Comparison of ENCODE assay signal across 1 cellular context in the genomic region with DNA sequence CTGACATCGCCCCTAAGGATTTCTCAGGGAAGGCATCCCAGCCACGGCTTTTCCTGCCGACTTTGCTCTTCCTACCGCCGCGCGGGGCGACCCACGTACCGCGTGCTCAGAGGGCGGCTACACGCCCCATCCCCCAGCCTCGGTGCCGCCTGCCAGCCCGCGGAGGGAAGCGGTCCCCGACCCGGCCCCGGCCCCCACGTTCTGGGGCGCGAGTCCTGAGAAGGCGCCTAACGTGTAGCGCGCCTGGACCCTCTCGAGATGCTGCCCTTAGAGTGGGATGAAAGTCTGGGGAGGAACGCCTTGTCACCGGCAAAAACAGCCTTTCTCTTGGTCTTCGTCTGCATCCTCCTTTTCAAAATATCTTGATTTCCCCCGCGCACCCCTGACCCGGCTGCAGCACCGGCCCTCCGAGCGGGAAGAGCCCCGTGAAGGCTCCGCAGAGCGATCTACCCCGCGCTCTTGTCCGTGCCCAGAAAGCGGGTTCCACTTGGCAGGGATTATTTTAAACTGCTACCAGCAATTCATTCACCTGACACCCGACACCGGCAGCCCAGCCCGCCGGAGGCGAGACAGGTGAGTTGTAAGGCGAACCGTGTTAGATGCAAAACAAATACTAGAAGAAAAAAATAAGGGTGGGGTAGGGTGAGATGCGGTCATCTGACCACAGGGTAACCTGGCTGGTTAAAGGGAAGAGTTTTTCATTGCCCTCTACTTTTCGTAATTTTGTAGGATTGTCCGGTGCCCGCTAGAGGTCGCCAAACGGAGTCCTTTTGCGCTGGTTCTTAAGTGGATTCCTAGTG.
TF ChIP-seq lines count a peak whose summit lies in the region.

No MANE protein-coding gene starts in this region.

TF ChIP-seq in HepG2, 621 proteins besides CTCF, POLR2A, EP300 and RAD21 (continued from another document and continues in another):
- TF ChIP-seq, protein P1, sequence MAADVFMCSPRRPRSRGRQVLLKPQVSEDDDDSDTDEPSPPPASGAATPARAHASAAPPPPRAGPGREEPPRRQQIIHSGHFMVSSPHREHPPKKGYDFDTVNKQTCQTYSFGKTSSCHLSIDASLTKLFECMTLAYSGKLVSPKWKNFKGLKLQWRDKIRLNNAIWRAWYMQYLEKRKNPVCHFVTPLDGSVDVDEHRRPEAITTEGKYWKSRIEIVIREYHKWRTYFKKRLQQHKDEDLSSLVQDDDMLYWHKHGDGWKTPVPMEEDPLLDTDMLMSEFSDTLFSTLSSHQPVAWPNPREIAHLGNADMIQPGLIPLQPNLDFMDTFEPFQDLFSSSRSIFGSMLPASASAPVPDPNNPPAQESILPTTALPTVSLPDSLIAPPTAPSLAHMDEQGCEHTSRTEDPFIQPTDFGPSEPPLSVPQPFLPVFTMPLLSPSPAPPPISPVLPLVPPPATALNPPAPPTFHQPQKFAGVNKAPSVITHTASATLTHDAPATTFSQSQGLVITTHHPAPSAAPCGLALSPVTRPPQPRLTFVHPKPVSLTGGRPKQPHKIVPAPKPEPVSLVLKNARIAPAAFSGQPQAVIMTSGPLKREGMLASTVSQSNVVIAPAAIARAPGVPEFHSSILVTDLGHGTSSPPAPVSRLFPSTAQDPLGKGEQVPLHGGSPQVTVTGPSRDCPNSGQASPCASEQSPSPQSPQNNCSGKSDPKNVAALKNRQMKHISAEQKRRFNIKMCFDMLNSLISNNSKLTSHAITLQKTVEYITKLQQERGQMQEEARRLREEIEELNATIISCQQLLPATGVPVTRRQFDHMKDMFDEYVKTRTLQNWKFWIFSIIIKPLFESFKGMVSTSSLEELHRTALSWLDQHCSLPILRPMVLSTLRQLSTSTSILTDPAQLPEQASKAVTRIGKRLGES (CRISPR knock-in tag; IDR thresholded peaks at IDR 0.05; ENCODE audit: borderline replicate concordance), result no peak
- TF ChIP-seq MAF1 (CRISPR knock-in tag; IDR thresholded peaks at IDR 0.05; ENCODE audit: borderline replicate concordance) (no peak; the same call in 1 of the 2 replicates), ETV5 (CRISPR knock-in tag; IDR thresholded peaks at IDR 0.05; ENCODE audit: borderline replicate concordance) (0 out of 2 replicates have a peak, but pooled peaks have one; percentile 7), NFKBIZ (CRISPR knock-in tag; IDR thresholded peaks at IDR 0.05) (no peak), ZNF672 (CRISPR knock-in tag; IDR thresholded peaks at IDR 0.05) (no peak), ZNF644 (CRISPR knock-in tag; IDR thresholded peaks at IDR 0.05; ENCODE audit: low read depth) (no peak), KLF16 (CRISPR knock-in tag; IDR thresholded peaks at IDR 0.05) (peak; percentile 1 to 33; a peak in 1 of 4 replicates), HNRNPUL1 (IDR thresholded peaks at IDR 0.05; ENCODE audit: low read depth, low read length) (no peak), MEIS1 (CRISPR knock-in tag; IDR thresholded peaks at IDR 0.05; ENCODE audit: borderline replicate concordance) (0 out of 2 replicates have a peak, but pooled peaks have one; percentile 61), SNAPC2 (CRISPR knock-in tag; IDR thresholded peaks at IDR 0.05) (no peak), ZNF7 (CRISPR knock-in tag; IDR thresholded peaks at IDR 0.05) (no peak), SAFB2 (CRISPR knock-in tag; IDR thresholded peaks at IDR 0.05; ENCODE audit: borderline replicate concordance, low read depth) (no peak; the same call in 1 of the 2 replicates), RBAK (CRISPR knock-in tag; IDR thresholded peaks at IDR 0.05) (no peak), POLR2AphosphoS5 (IDR thresholded peaks at IDR 0.05; ENCODE audit: low read depth, low read length) (0 out of 2 replicates have a peak, but pooled peaks have one; percentile 22), FOXA3 (CRISPR knock-in tag; IDR thresholded peaks at IDR 0.05) (peak; percentile 9; the same call in 1 of the 2 replicates), PRMT3 (CRISPR knock-in tag; IDR thresholded peaks at IDR 0.05; ENCODE audit: borderline replicate concordance, low read depth) (no peak), ZNF747 (CRISPR knock-in tag; IDR thresholded peaks at IDR 0.05; ENCODE audit: borderline replicate concordance) (0 out of 2 replicates have a peak, but pooled peaks have one; percentile 61), TRIM24 (CRISPR knock-in tag; IDR thresholded peaks at IDR 0.05) (no peak), ZNF335 (CRISPR knock-in tag; IDR thresholded peaks at IDR 0.05) (no peak), ZNF326 (CRISPR knock-in tag; IDR thresholded peaks at IDR 0.05; ENCODE audit: borderline replicate concordance) (no peak), XBP1 (CRISPR knock-in tag; IDR thresholded peaks at IDR 0.05) (no peak), BRCA1 (CRISPR knock-in tag; IDR thresholded peaks at IDR 0.05) (no peak), ZNF337 (CRISPR knock-in tag; IDR thresholded peaks at IDR 0.05; ENCODE audit: borderline replicate concordance, low read depth) (no peak)
- TF ChIP-seq, protein P2, sequence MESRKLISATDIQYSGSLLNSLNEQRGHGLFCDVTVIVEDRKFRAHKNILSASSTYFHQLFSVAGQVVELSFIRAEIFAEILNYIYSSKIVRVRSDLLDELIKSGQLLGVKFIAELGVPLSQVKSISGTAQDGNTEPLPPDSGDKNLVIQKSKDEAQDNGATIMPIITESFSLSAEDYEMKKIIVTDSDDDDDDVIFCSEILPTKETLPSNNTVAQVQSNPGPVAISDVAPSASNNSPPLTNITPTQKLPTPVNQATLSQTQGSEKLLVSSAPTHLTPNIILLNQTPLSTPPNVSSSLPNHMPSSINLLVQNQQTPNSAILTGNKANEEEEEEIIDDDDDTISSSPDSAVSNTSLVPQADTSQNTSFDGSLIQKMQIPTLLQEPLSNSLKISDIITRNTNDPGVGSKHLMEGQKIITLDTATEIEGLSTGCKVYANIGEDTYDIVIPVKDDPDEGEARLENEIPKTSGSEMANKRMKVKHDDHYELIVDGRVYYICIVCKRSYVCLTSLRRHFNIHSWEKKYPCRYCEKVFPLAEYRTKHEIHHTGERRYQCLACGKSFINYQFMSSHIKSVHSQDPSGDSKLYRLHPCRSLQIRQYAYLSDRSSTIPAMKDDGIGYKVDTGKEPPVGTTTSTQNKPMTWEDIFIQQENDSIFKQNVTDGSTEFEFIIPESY (CRISPR knock-in tag; IDR thresholded peaks at IDR 0.05), result 0 out of 2 replicates have a peak, but pooled peaks have one; percentile 44
- TF ChIP-seq, protein P3, sequence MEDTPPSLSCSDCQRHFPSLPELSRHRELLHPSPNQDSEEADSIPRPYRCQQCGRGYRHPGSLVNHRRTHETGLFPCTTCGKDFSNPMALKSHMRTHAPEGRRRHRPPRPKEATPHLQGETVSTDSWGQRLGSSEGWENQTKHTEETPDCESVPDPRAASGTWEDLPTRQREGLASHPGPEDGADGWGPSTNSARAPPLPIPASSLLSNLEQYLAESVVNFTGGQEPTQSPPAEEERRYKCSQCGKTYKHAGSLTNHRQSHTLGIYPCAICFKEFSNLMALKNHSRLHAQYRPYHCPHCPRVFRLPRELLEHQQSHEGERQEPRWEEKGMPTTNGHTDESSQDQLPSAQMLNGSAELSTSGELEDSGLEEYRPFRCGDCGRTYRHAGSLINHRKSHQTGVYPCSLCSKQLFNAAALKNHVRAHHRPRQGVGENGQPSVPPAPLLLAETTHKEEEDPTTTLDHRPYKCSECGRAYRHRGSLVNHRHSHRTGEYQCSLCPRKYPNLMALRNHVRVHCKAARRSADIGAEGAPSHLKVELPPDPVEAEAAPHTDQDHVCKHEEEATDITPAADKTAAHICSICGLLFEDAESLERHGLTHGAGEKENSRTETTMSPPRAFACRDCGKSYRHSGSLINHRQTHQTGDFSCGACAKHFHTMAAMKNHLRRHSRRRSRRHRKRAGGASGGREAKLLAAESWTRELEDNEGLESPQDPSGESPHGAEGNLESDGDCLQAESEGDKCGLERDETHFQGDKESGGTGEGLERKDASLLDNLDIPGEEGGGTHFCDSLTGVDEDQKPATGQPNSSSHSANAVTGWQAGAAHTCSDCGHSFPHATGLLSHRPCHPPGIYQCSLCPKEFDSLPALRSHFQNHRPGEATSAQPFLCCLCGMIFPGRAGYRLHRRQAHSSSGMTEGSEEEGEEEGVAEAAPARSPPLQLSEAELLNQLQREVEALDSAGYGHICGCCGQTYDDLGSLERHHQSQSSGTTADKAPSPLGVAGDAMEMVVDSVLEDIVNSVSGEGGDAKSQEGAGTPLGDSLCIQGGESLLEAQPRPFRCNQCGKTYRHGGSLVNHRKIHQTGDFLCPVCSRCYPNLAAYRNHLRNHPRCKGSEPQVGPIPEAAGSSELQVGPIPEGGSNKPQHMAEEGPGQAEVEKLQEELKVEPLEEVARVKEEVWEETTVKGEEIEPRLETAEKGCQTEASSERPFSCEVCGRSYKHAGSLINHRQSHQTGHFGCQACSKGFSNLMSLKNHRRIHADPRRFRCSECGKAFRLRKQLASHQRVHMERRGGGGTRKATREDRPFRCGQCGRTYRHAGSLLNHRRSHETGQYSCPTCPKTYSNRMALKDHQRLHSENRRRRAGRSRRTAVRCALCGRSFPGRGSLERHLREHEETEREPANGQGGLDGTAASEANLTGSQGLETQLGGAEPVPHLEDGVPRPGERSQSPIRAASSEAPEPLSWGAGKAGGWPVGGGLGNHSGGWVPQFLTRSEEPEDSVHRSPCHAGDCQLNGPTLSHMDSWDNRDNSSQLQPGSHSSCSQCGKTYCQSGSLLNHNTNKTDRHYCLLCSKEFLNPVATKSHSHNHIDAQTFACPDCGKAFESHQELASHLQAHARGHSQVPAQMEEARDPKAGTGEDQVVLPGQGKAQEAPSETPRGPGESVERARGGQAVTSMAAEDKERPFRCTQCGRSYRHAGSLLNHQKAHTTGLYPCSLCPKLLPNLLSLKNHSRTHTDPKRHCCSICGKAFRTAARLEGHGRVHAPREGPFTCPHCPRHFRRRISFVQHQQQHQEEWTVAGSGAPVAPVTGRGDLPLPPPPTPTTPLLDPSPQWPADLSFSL (CRISPR knock-in tag; IDR thresholded peaks at IDR 0.05), result no peak
- TF ChIP-seq, protein P4, sequence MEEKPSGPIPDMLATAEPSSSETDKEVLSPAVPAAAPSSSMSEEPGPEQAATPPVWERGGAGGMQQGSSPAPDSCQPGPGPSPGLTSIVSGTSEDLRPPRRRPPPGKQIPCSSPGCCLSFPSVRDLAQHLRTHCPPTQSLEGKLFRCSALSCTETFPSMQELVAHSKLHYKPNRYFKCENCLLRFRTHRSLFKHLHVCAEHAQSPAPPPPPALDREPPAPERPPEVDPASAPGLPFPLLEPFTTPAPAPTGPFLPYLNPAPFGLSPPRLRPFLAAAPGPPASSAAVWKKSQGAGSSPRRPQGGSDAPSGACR (CRISPR knock-in tag; IDR thresholded peaks at IDR 0.05), result peak; percentile 21; the same call in 1 of the 2 replicates
- TF ChIP-seq, protein P5, sequence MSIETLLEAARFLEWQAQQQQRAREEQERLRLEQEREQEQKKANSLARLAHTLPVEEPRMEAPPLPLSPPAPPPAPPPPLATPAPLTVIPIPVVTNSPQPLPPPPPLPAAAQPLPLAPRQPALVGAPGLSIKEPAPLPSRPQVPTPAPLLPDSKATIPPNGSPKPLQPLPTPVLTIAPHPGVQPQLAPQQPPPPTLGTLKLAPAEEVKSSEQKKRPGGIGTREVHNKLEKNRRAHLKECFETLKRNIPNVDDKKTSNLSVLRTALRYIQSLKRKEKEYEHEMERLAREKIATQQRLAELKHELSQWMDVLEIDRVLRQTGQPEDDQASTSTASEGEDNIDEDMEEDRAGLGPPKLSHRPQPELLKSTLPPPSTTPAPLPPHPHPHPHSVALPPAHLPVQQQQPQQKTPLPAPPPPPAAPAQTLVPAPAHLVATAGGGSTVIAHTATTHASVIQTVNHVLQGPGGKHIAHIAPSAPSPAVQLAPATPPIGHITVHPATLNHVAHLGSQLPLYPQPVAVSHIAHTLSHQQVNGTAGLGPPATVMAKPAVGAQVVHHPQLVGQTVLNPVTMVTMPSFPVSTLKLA (IDR thresholded peaks at IDR 0.05), result no peak
- TF ChIP-seq, protein P6, sequence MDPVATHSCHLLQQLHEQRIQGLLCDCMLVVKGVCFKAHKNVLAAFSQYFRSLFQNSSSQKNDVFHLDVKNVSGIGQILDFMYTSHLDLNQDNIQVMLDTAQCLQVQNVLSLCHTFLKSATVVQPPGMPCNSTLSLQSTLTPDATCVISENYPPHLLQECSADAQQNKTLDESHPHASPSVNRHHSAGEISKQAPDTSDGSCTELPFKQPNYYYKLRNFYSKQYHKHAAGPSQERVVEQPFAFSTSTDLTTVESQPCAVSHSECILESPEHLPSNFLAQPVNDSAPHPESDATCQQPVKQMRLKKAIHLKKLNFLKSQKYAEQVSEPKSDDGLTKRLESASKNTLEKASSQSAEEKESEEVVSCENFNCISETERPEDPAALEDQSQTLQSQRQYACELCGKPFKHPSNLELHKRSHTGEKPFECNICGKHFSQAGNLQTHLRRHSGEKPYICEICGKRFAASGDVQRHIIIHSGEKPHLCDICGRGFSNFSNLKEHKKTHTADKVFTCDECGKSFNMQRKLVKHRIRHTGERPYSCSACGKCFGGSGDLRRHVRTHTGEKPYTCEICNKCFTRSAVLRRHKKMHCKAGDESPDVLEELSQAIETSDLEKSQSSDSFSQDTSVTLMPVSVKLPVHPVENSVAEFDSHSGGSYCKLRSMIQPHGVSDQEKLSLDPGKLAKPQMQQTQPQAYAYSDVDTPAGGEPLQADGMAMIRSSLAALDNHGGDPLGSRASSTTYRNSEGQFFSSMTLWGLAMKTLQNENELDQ (CRISPR knock-in tag; IDR thresholded peaks at IDR 0.05; ENCODE audit: borderline replicate concordance), result no peak
- TF ChIP-seq, protein P7, sequence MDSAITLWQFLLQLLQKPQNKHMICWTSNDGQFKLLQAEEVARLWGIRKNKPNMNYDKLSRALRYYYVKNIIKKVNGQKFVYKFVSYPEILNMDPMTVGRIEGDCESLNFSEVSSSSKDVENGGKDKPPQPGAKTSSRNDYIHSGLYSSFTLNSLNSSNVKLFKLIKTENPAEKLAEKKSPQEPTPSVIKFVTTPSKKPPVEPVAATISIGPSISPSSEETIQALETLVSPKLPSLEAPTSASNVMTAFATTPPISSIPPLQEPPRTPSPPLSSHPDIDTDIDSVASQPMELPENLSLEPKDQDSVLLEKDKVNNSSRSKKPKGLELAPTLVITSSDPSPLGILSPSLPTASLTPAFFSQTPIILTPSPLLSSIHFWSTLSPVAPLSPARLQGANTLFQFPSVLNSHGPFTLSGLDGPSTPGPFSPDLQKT (CRISPR knock-in tag; IDR thresholded peaks at IDR 0.05; ENCODE audit: borderline replicate concordance), result no peak
- TF ChIP-seq, protein P8, sequence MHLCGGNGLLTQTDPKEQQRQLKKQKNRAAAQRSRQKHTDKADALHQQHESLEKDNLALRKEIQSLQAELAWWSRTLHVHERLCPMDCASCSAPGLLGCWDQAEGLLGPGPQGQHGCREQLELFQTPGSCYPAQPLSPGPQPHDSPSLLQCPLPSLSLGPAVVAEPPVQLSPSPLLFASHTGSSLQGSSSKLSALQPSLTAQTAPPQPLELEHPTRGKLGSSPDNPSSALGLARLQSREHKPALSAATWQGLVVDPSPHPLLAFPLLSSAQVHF (CRISPR knock-in tag; IDR thresholded peaks at IDR 0.05), result no peak
- TF ChIP-seq, protein P9, sequence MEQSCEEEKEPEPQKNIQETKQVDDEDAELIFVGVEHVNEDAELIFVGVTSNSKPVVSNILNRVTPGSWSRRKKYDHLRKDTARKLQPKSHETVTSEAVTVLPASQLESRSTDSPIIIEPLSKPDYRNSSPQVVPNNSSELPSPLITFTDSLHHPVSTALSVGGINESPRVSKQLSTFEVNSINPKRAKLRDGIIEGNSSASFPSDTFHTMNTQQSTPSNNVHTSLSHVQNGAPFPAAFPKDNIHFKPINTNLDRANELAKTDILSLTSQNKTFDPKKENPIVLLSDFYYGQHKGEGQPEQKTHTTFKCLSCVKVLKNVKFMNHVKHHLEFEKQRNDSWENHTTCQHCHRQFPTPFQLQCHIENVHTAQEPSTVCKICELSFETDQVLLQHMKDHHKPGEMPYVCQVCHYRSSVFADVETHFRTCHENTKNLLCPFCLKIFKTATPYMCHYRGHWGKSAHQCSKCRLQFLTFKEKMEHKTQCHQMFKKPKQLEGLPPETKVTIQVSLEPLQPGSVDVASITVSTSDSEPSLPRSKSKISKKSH (CRISPR knock-in tag; IDR thresholded peaks at IDR 0.05; ENCODE audit: borderline replicate concordance), result no peak
